ENCODE assay signal across 8 cellular contexts in genomic region chr12:118102609-118103008, GRCh38. TPM values are rescaled to one million over a fixed set of nuclear protein-coding genes. Genes with fewer than 3 reads are reported as not detected.
DNase-seq lines count a peak whose midpoint lies in the region; ATAC-seq and TF ChIP-seq lines count a peak whose summit lies in the region.

No MANE protein-coding gene starts in this region.

- no peaks in the 10 kb centered on the region for H3K9me3 Mint-ChIP-seq in activated CD4-positive, alpha-beta T cell treated with anti-CD3 and anti-CD28 coated beads, Interleukin-2, amount 10 ng/mL, durations not matched to agents 24 days and 14 days
- no peaks in the 10 kb centered on the region for H3K9me3 Mint-ChIP-seq in activated T-helper 1 cell treated with anti-CD3 and anti-CD28 coated beads, Interleukin-12 subunit alpha, Interleukin-12 subunit beta, Interleukin-2, Interleukin-4 antibody, amounts not matched to agents 30 ng/mL and 10 ng/mL and 1 ng/mL, durations not matched to agents 14 hours and 24 hours and 36 hours

- intact Hi-C loops in activated CD4-positive, alpha-beta T cell treated with anti-CD3 and anti-CD28 coated beads, Interleukin-2, amount 10 ng/mL, durations not matched to agents 24 days and 14 days (cut with micrococcal nuclease) = loop anchor here (2.0 kb wide), 1 partner anchor 38 kb away; no protein-coding TSS in a partner anchor
- intact Hi-C loops in activated T-helper 1 cell treated with anti-CD3 and anti-CD28 coated beads, Interleukin-12 subunit alpha, Interleukin-12 subunit beta, Interleukin-2, Interleukin-4 antibody, amounts not matched to agents 30 ng/mL and 10 ng/mL and 1 ng/mL, durations not matched to agents 14 hours and 24 hours and 36 hours (cut with micrococcal nuclease) = no loop called here

- peaks cover 18% of the 10 kb centered on the region for H3K27me3 Mint-ChIP-seq in activated CD4-positive, alpha-beta T cell treated with anti-CD3 and anti-CD28 coated beads, Interleukin-2, amount 10 ng/mL, durations not matched to agents 24 days and 14 days
- peaks cover 32% of the 10 kb centered on the region for H3K27me3 Mint-ChIP-seq in activated T-helper 1 cell treated with anti-CD3 and anti-CD28 coated beads, Interleukin-12 subunit alpha, Interleukin-12 subunit beta, Interleukin-2, Interleukin-4 antibody, amounts not matched to agents 30 ng/mL and 10 ng/mL and 1 ng/mL, durations not matched to agents 14 hours and 24 hours and 36 hours (ENCODE audit: insufficient read depth)

- peak overlapping the region; percentile 91 for H3K4me3 Mint-ChIP-seq in activated CD4-positive, alpha-beta T cell treated with anti-CD3 and anti-CD28 coated beads, Interleukin-2, amount 10 ng/mL, durations not matched to agents 24 days and 14 days
- peak overlapping the region; percentile 95 for H3K4me3 Mint-ChIP-seq in activated T-helper 1 cell treated with anti-CD3 and anti-CD28 coated beads, Interleukin-12 subunit alpha, Interleukin-12 subunit beta, Interleukin-2, Interleukin-4 antibody, amounts not matched to agents 30 ng/mL and 10 ng/mL and 1 ng/mL, durations not matched to agents 14 hours and 24 hours and 36 hours

- H3K27ac Mint-ChIP-seq in activated CD4-positive, alpha-beta T cell treated with anti-CD3 and anti-CD28 coated beads, Interleukin-2, amount 10 ng/mL, durations not matched to agents 24 days and 14 days = peak overlapping the region; percentile 78
- H3K27ac Mint-ChIP-seq in activated T-helper 1 cell treated with anti-CD3 and anti-CD28 coated beads, Interleukin-12 subunit alpha, Interleukin-12 subunit beta, Interleukin-2, Interleukin-4 antibody, amounts not matched to agents 30 ng/mL and 10 ng/mL and 1 ng/mL, durations not matched to agents 14 hours and 24 hours and 36 hours = peak overlapping the region; percentile 44

- TF ChIP-seq CTCF in suprapubic skin (IDR thresholded peaks at IDR 0.05) = no peak

- ATAC-seq in GM21737 (IDR thresholded peaks at IDR 0.05; ENCODE audit: unreplicated experiment) (no peak), GM21447 (IDR thresholded peaks at IDR 0.05; ENCODE audit: unreplicated experiment) (no peak)

- 29% methylated on average over 5 of the region's 5 CpGs for WGBS in suprapubic skin

- H3K9ac ChIP-seq in iPS-20b (ENCODE audit: low read depth, low read length) = peak overlapping the region; percentile 92

- TF ChIP-seq POLR2A in suprapubic skin (IDR thresholded peaks at IDR 0.05) = no peak

- H3K27me3 ChIP-seq in iPS-20b (ENCODE audit: insufficient read depth, low read length) (no peaks in the 10 kb centered on the region), suprapubic skin (no peaks in the 10 kb centered on the region)

- peaks cover 5% of the 10 kb centered on the region for H3K4me1 Mint-ChIP-seq in activated CD4-positive, alpha-beta T cell treated with anti-CD3 and anti-CD28 coated beads, Interleukin-2, amount 10 ng/mL, durations not matched to agents 24 days and 14 days
- H3K4me1 Mint-ChIP-seq in activated T-helper 1 cell treated with anti-CD3 and anti-CD28 coated beads, Interleukin-12 subunit alpha, Interleukin-12 subunit beta, Interleukin-2, Interleukin-4 antibody, amounts not matched to agents 30 ng/mL and 10 ng/mL and 1 ng/mL, durations not matched to agents 14 hours and 24 hours and 36 hours (ENCODE audit: low read depth) = peaks cover 10% of the 10 kb centered on the region

- no peaks in the 10 kb centered on the region for H3K36me3 Mint-ChIP-seq in activated CD4-positive, alpha-beta T cell treated with anti-CD3 and anti-CD28 coated beads, Interleukin-2, amount 10 ng/mL, durations not matched to agents 24 days and 14 days (ENCODE audit: low read depth)
- H3K36me3 Mint-ChIP-seq in activated T-helper 1 cell treated with anti-CD3 and anti-CD28 coated beads, Interleukin-12 subunit alpha, Interleukin-12 subunit beta, Interleukin-2, Interleukin-4 antibody, amounts not matched to agents 30 ng/mL and 10 ng/mL and 1 ng/mL, durations not matched to agents 14 hours and 24 hours and 36 hours (ENCODE audit: low read depth) = peaks cover 2% of the 10 kb centered on the region

- no peak for DNase-seq in activated CD4-positive, alpha-beta T cell treated with anti-CD3 and anti-CD28 coated beads, Interleukin-2, amount 10 ng/mL, durations not matched to agents 24 days and 14 days
- no peak for DNase-seq in activated CD4-positive, alpha-beta T cell treated with anti-CD3 and anti-CD28 coated beads for 1 hour
- DNase-seq in activated T-helper 1 cell treated with anti-CD3 and anti-CD28 coated beads, Interleukin-12 subunit alpha, Interleukin-12 subunit beta, Interleukin-2, Interleukin-4 antibody, amounts not matched to agents 30 ng/mL and 10 ng/mL and 1 ng/mL, durations not matched to agents 14 hours and 24 hours and 36 hours (ENCODE audit: low spot score) = no peak
- DNase-seq in suprapubic skin (ENCODE audit: low spot score in 2 of 2) (no peak), inferior parietal cortex (ENCODE audit: extremely low spot score) (no peak)

- H3K4me1 ChIP-seq in iPS-20b (ENCODE audit: insufficient read depth, low read length) (peaks cover 16% of the 10 kb centered on the region; the same call in 1 of the 2 replicates), suprapubic skin (peaks cover 20% of the 10 kb centered on the region)

- H3K9me3 ChIP-seq in iPS-20b (ENCODE audit: insufficient read depth, low read depth, low read length) (no peaks in the 10 kb centered on the region), suprapubic skin (no peaks in the 10 kb centered on the region)

- H3K36me3 ChIP-seq in iPS-20b (ENCODE audit: insufficient read depth, low read depth, low read length) = peaks cover 22% of the 10 kb centered on the region
- no peaks in the 10 kb centered on the region for H3K36me3 ChIP-seq in suprapubic skin

- no peak overlapping the region for H3K27ac ChIP-seq in iPS-20b (ENCODE audit: low read length)
- H3K27ac ChIP-seq in suprapubic skin = no peak overlapping the region

- no peak for TF ChIP-seq EP300 in suprapubic skin (IDR thresholded peaks at IDR 0.05)

- H3K4me3 ChIP-seq in iPS-20b (ENCODE audit: low read length) (peak overlapping the region; percentile 92), suprapubic skin (peak overlapping the region; percentile 76)

RNA-seq across cellular contexts. Expression of gene VSIG10, which starts 1.2 kb away (rescaled TPM):
- total RNA-seq in activated CD4-positive, alpha-beta T cell treated with anti-CD3 and anti-CD28 coated beads, Interleukin-2, amount 10 ng/mL, durations not matched to agents 24 days and 14 days = 12.8 and 14.4 TPM in 2 replicates
- total RNA-seq in activated T-helper 1 cell treated with anti-CD3 and anti-CD28 coated beads, Interleukin-12 subunit alpha, Interleukin-12 subunit beta, Interleukin-2, Interleukin-4 antibody, amounts not matched to agents 30 ng/mL and 10 ng/mL and 1 ng/mL, durations not matched to agents 14 hours and 24 hours and 36 hours = 15.1 and 16.0 TPM in 2 replicates
- 10 to 100 TPM; 20.4 to 25.9 (median 23.6) TPM for total RNA-seq in suprapubic skin

RNA-seq across cellular contexts. Expression of gene PEBP1, which starts 33.3 kb away (rescaled TPM):
- 206 and 209 TPM in 2 replicates for total RNA-seq in activated CD4-positive, alpha-beta T cell treated with anti-CD3 and anti-CD28 coated beads, Interleukin-2, amount 10 ng/mL, durations not matched to agents 24 days and 14 days
- 200 and 205 TPM in 2 replicates for total RNA-seq in activated T-helper 1 cell treated with anti-CD3 and anti-CD28 coated beads, Interleukin-12 subunit alpha, Interleukin-12 subunit beta, Interleukin-2, Interleukin-4 antibody, amounts not matched to agents 30 ng/mL and 10 ng/mL and 1 ng/mL, durations not matched to agents 14 hours and 24 hours and 36 hours
- 100 to 1,000 TPM; 260 to 443 (median 311) TPM for total RNA-seq in suprapubic skin

RNA-seq across cellular contexts. Expression of gene WSB2, which starts 41.6 kb away (rescaled TPM):
- 129 and 133 TPM in 2 replicates for total RNA-seq in activated CD4-positive, alpha-beta T cell treated with anti-CD3 and anti-CD28 coated beads, Interleukin-2, amount 10 ng/mL, durations not matched to agents 24 days and 14 days
- total RNA-seq in activated T-helper 1 cell treated with anti-CD3 and anti-CD28 coated beads, Interleukin-12 subunit alpha, Interleukin-12 subunit beta, Interleukin-2, Interleukin-4 antibody, amounts not matched to agents 30 ng/mL and 10 ng/mL and 1 ng/mL, durations not matched to agents 14 hours and 24 hours and 36 hours = 122 and 127 TPM in 2 replicates
- total RNA-seq in suprapubic skin = 10 to 100 TPM; 46.0 to 74.3 (median 60.7) TPM
